In genomic region chr11:7826316-7826715, GRCh38 we compare ENCODE assay signal across 29 cellular contexts. TPM values are rescaled to one million over a fixed set of nuclear protein-coding genes. Genes with fewer than 3 reads are reported as not detected.
"Had no signal": no experiment of that assay in that cellular context is flagged by ENCODE, and none has a peak within 500 bp of the region (broad histone marks: within the 10 kb centered on the region; RNA-seq: fewer than 3 reads in every experiment).

No MANE protein-coding gene starts in this region.

- H3K27me3 ChIP-seq: dorsolateral prefrontal cortex, gastrocnemius medialis, neutrophil, right lobe of liver, suprapubic skin, transverse colon, upper lobe of right lung, uterus had no signal

- H3K9me3 ChIP-seq: gastrocnemius medialis, lower lobe of right lung, neutrophil, right lobe of liver, suprapubic skin, transverse colon, upper lobe of right lung, uterus had no signal

- ATAC-seq: esophagus mucosa; gastrocnemius medialis; left ventricle myocardium superior; lower lobe of right lung; natural killer cell treated with Interleukin-12 subunit alpha and Interleukin-12 subunit beta and Interleukin-15 and Interleukin-18, amount 100 ng/mL, for 72 hours; right lobe of liver; stimulated activated naive CD8-positive, alpha-beta T cell treated with anti-CD3 and anti-CD28 coated beads, Interleukin-15, amount 100 ng/mL, for 72 hours; upper lobe of right lung had no signal

- H3K4me1 ChIP-seq: gastrocnemius medialis, lower lobe of right lung, parathyroid adenoma, right lobe of liver, suprapubic skin, transverse colon, upper lobe of right lung, uterus had no signal

- DNase-seq: dorsolateral prefrontal cortex; effector CD4-positive, alpha-beta T cell; foreskin fibroblast; gastrocnemius medialis; head of caudate nucleus; left ventricle myocardium superior; lower lobe of right lung; naive B cell; right lobe of liver; stimulated activated CD4-positive, alpha-beta T cell treated with anti-CD3 and anti-CD28 coated beads, Interleukin-12 subunit alpha, Interleukin-12 subunit beta, amount 100 ng/mL, for 4 hours; stimulated activated CD4-positive, alpha-beta T cell treated with anti-CD3 and anti-CD28 coated beads, Interleukin-1b, Interleukin-23, amount 100 ng/mL, for 48 hours; stimulated activated CD4-positive, alpha-beta T cell treated with anti-CD3 and anti-CD28 coated beads, Interleukin-4, amount 100 ng/mL, for 1 hour; stimulated activated CD8-positive, alpha-beta memory T cell treated with anti-CD3 and anti-CD28 coated beads, Interleukin-4, amount 100 ng/mL, for 48 hours; stimulated activated naive CD4-positive, alpha-beta T cell; stimulated activated naive CD8-positive, alpha-beta T cell treated with anti-CD3 and anti-CD28 coated beads, Interleukin-15, amount 100 ng/mL, for 72 hours; transverse colon; upper lobe of right lung; uterus had no signal

- H3K9ac ChIP-seq: parathyroid adenoma had no signal

- H3K36me3 ChIP-seq: gastrocnemius medialis, lower lobe of right lung, neutrophil, right lobe of liver, suprapubic skin, transverse colon, upper lobe of right lung, uterus had no signal

- H3K4me3 ChIP-seq: dorsolateral prefrontal cortex, gastrocnemius medialis, lower lobe of right lung, right lobe of liver, smooth muscle cell, suprapubic skin, transverse colon, upper lobe of right lung, uterus had no signal

RNA-seq across cellular contexts. Expression of gene OR5P3, which starts 4.3 kb away (rescaled TPM):
- total RNA-seq: esophagus mucosa; gastrocnemius medialis; glomerular endothelial cell; left ventricle myocardium superior; mononuclear cell; natural killer cell treated with Interleukin-12 subunit alpha and Interleukin-12 subunit beta and Interleukin-15 and Interleukin-18, amount 100 ng/mL, for 72 hours; neural crest cell; progenitor cell of endocrine pancreas; right lobe of liver; transverse colon; uterus had no signal
- polyA plus RNA-seq: smooth muscle cell, thymus had no signal

RNA-seq across cellular contexts. Expression of gene OR5P2, which starts 29.6 kb away (rescaled TPM):
- total RNA-seq: dorsolateral prefrontal cortex; esophagus mucosa; gastrocnemius medialis; glomerular endothelial cell; left ventricle myocardium superior; mononuclear cell; natural killer cell treated with Interleukin-12 subunit alpha and Interleukin-12 subunit beta and Interleukin-15 and Interleukin-18, amount 100 ng/mL, for 72 hours; neural crest cell; progenitor cell of endocrine pancreas; right lobe of liver; transverse colon; uterus had no signal
- polyA plus RNA-seq: smooth muscle cell, thymus had no signal
